ENCODE assay signal across 18 cellular contexts in the genomic region with DNA sequence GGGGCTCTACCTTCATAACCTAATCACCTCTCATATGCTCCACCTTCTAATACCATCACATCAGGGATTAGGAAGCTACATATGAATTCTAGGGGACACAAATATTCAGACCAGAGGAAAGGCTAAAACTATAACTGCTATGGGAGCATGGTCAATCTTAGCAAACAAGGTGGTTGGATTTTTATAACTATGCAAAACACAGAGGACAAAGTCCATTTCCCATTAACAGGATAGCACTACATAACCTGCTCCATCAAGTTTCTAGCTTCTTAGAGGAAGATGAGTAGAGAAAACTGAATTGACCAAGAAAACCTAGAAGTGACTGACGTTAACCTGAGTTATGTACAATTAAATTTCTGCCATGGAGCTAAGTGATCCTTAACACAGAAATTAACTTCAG.
DNase-seq lines count a peak whose midpoint lies in the region; ATAC-seq, FAIRE-seq and TF ChIP-seq lines count a peak whose summit lies in the region.
"Had no signal": no experiment of that assay in that cellular context is flagged by ENCODE, and none has a peak within 500 bp of the region (broad histone marks: within the 10 kb centered on the region; RNA-seq: fewer than 3 reads in every experiment).

No MANE protein-coding gene starts in this region.

- no peaks in the 10 kb centered on the region for H3F3A ChIP-seq in PC-9 (ENCODE audit: insufficient read depth, low read depth)

- CTCF ChIA-PET in PC-9 (lab: Charles Lee): no interaction called here

- no peak overlapping the region for H2BK120ac ChIP-seq in trophoblast cell (ENCODE audit: insufficient read depth, low read length, poor library complexity)

- H3K9ac ChIP-seq in trophoblast cell (ENCODE audit: low read length): no peak overlapping the region
- H3K9ac ChIP-seq: BLaER1 had no signal

- H3K4me1 Mint-ChIP-seq in activated T-cell treated with anti-CD3 and anti-CD28 coated beads, Interleukin-2, amount 50 U/mL, for 4 hours (ENCODE audit: low read depth): no peaks in the 10 kb centered on the region
- H3K4me1 Mint-ChIP-seq: CD4-positive, CD25-positive, alpha-beta regulatory T cell had no signal

- H2BK12ac ChIP-seq in trophoblast cell (ENCODE audit: low read length): no peak overlapping the region

- no peak overlapping the region for H3K4ac ChIP-seq in trophoblast cell (ENCODE audit: low read depth, low read length)

- DNase-seq in HT-29 (ENCODE audit: low spot score) (peak; percentile 70), PC-9 (no peak), left colon (no peak), small intestine (peak; percentile 27), trophoblast cell (no peak), upper lobe of left lung (no peak)
- DNase-seq in activated T-cell treated with anti-CD3 and anti-CD28 coated beads, Interleukin-2, amount 50 U/mL, for 4 hours: no peak
- DNase-seq: AML-193; CD4-positive, CD25-positive, alpha-beta regulatory T cell; DMS 273 treated with DMSO at 0.1 percent for 48 hours; DND-41; GDM1 had no signal

- no peaks in the 10 kb centered on the region for H3K9me3 Mint-ChIP-seq in activated T-cell treated with anti-CD3 and anti-CD28 coated beads, Interleukin-2, amount 50 U/mL, for 4 hours

- 9 to 36% (median 33%) methylated on average over 1 of the region's 1 CpG for WGBS in small intestine, 3 donors
- no CpG with 5 or more reads among the region's 1 CpG for WGBS in trophoblast cell (ENCODE audit: extremely low coverage, insufficient coverage, insufficient read length)
- WGBS in upper lobe of left lung, 2 donors: 83 to 91% methylated on average over 1 of the region's 1 CpG

- BruUV-seq in PC-9 (replicated peaks; lab: Mats Ljungman, UMichigan): no TSS peak

- H3K27me3 ChIP-seq in PC-9 (ENCODE audit: insufficient read depth, low read depth): no peaks in the 10 kb centered on the region
- no peaks in the 10 kb centered on the region for H3K27me3 ChIP-seq in small intestine (ENCODE audit: control insufficient read depth in 2 of 2, insufficient read depth in 2 of 2, low read length in 2 of 2)
- H3K27me3 ChIP-seq in trophoblast cell (ENCODE audit: insufficient read depth, low read length): no peaks in the 10 kb centered on the region
- no peaks in the 10 kb centered on the region for H3K27me3 ChIP-seq in upper lobe of left lung
- H3K27me3 ChIP-seq: BLaER1 had no signal

- intact Hi-C loops in PC-9 (cut with micrococcal nuclease; ENCODE audit: unreplicated experiment) (no loop called here), left colon (cut with DNase I, micrococcal nuclease) (no loop called here)

- no peak overlapping the region for H3K18ac ChIP-seq in trophoblast cell (ENCODE audit: low read length)

- no peaks in the 10 kb centered on the region for H3K9me3 ChIP-seq in PC-9 (ENCODE audit: insufficient read depth, low read depth)
- H3K9me3 ChIP-seq in small intestine (ENCODE audit: control insufficient read depth, low read depth): no peaks in the 10 kb centered on the region
- no peaks in the 10 kb centered on the region for H3K9me3 ChIP-seq in trophoblast cell (ENCODE audit: insufficient read depth, low read depth, low read length)
- no peaks in the 10 kb centered on the region for H3K9me3 ChIP-seq in upper lobe of left lung
- H3K9me3 ChIP-seq: HAP-1 had no signal

- FAIRE-seq in small intestine (lab: Jason Lieb, UNC): peak; percentile 33
- FAIRE-seq: GM12892, H1, K562 had no signal

- ATAC-seq in left colon: peak; percentile 98
- no peak for ATAC-seq in HG03175 (IDR thresholded peaks at IDR 0.05; ENCODE audit: unreplicated experiment)
- no peak for ATAC-seq in activated T-cell treated with anti-CD3 and anti-CD28 coated beads, Interleukin-2, amount 50 U/mL, for 4 hours
- ATAC-seq in upper lobe of left lung (ENCODE audit: low FRiP score in 2 of 2): no peak
- ATAC-seq: K562 had no signal

- no peaks in the 10 kb centered on the region; the same call in 1 of the 2 replicates for H3K9me2 ChIP-seq in PC-9 (ENCODE audit: insufficient read depth)

- H3K23ac ChIP-seq in trophoblast cell (ENCODE audit: low read length): no peak overlapping the region

- H3K4me3 Mint-ChIP-seq in activated T-cell treated with anti-CD3 and anti-CD28 coated beads, Interleukin-2, amount 50 U/mL, for 4 hours: no peak overlapping the region
- H3K4me3 Mint-ChIP-seq: CD4-positive, CD25-positive, alpha-beta regulatory T cell had no signal

- H4K91ac ChIP-seq in trophoblast cell (ENCODE audit: low read depth, low read length): no peak overlapping the region

- peaks cover 14% of the 10 kb centered on the region for H3K4me1 ChIP-seq in PC-9 (replicated peaks; ENCODE audit: insufficient read depth)
- no peaks in the 10 kb centered on the region for H3K4me1 ChIP-seq in small intestine (ENCODE audit: control insufficient read depth in 2 of 2, insufficient read depth in 1 of 2, low read depth in 1 of 2, low read length in 1 of 2)
- H3K4me1 ChIP-seq in trophoblast cell (ENCODE audit: control insufficient read depth in 1 of 2, insufficient read depth in 2 of 2, low read length in 2 of 2): no peaks in the 10 kb centered on the region
- H3K4me1 ChIP-seq in upper lobe of left lung: no peaks in the 10 kb centered on the region
- H3K4me1 ChIP-seq: BLaER1 had no signal

- H2AFZ ChIP-seq in PC-9 (peak overlapping the region; percentile 73; the same call in 1 of the 2 replicates), trophoblast cell (ENCODE audit: insufficient read depth, low read length, poor library complexity) (no peak overlapping the region)

- POLR2A ChIA-PET in PC-9 (lab: Charles Lee; ENCODE audit: unreplicated experiment): no interaction called here

- no peak overlapping the region for H4K12ac ChIP-seq in trophoblast cell (ENCODE audit: low read depth, low read length)

- no peaks in the 10 kb centered on the region for H3K36me3 Mint-ChIP-seq in activated T-cell treated with anti-CD3 and anti-CD28 coated beads, Interleukin-2, amount 50 U/mL, for 4 hours (ENCODE audit: insufficient read depth)
- H3K36me3 Mint-ChIP-seq: CD4-positive, CD25-positive, alpha-beta regulatory T cell had no signal

- H4K20me1 ChIP-seq in PC-9 (ENCODE audit: insufficient read depth): no peaks in the 10 kb centered on the region
- H4K20me1 ChIP-seq: BLaER1 had no signal

- no peaks in the 10 kb centered on the region for H3K79me1 ChIP-seq in trophoblast cell (ENCODE audit: low read length)

- H3K79me2 ChIP-seq in PC-9 (ENCODE audit: low read depth) (no peaks in the 10 kb centered on the region), trophoblast cell (ENCODE audit: control insufficient read depth, insufficient read depth, low read length, poor library complexity) (no peaks in the 10 kb centered on the region)

- H3K27ac ChIP-seq in PC-9 (no peak overlapping the region), small intestine (ENCODE audit: low read depth in 1 of 2, low read length in 1 of 2) (no peak overlapping the region), trophoblast cell (ENCODE audit: low read depth, low read length) (no peak overlapping the region), upper lobe of left lung (no peak overlapping the region)
- H3K27ac ChIP-seq: BLaER1 had no signal

- no peak for TF ChIP-seq CTCF in PC-9 (conservative IDR thresholded peaks at IDR 0.05)
- no peak for TF ChIP-seq CTCF in upper lobe of left lung (IDR thresholded peaks at IDR 0.05)

- no peak overlapping the region for H2AK5ac ChIP-seq in trophoblast cell (ENCODE audit: low read length)

- H3K4me2 ChIP-seq in PC-9: no peak overlapping the region
- H3K4me2 ChIP-seq in trophoblast cell (ENCODE audit: low read length): no peak overlapping the region
- H3K4me2 ChIP-seq: BLaER1 had no signal

- no peak overlapping the region for H2BK5ac ChIP-seq in trophoblast cell (ENCODE audit: low read depth, low read length, poor library complexity)

- H4K8ac ChIP-seq in trophoblast cell (ENCODE audit: low read depth, low read length): no peak overlapping the region

- H3K36me3 ChIP-seq in PC-9 (ENCODE audit: low read depth): no peaks in the 10 kb centered on the region
- H3K36me3 ChIP-seq in small intestine (ENCODE audit: control insufficient read depth in 2 of 2, insufficient read depth in 2 of 2, low read length in 2 of 2): no peaks in the 10 kb centered on the region
- H3K36me3 ChIP-seq in trophoblast cell (ENCODE audit: control insufficient read depth in 1 of 2, insufficient read depth in 2 of 2, low read length in 2 of 2): no peaks in the 10 kb centered on the region
- H3K36me3 ChIP-seq in upper lobe of left lung: no peaks in the 10 kb centered on the region
- H3K36me3 ChIP-seq: BLaER1, HAP-1 had no signal

- no peak for TF ChIP-seq POLR2A in upper lobe of left lung (IDR thresholded peaks at IDR 0.05)

- TF ChIP-seq EP300 in upper lobe of left lung (IDR thresholded peaks at IDR 0.05): no peak

- peaks cover 2% of the 10 kb centered on the region for H3K27me3 Mint-ChIP-seq in activated T-cell treated with anti-CD3 and anti-CD28 coated beads, Interleukin-2, amount 50 U/mL, for 4 hours (ENCODE audit: low read depth)

- no peak overlapping the region for H3K4me3 ChIP-seq in PC-9
- H3K4me3 ChIP-seq in small intestine (ENCODE audit: low read depth in 1 of 2, low read length in 2 of 2): no peak overlapping the region
- no peak overlapping the region for H3K4me3 ChIP-seq in trophoblast cell (ENCODE audit: low read depth, low read length)
- no peak overlapping the region for H3K4me3 ChIP-seq in upper lobe of left lung
- H3K4me3 ChIP-seq: BLaER1, HAP-1, K562 had no signal

- no peak overlapping the region for H3K14ac ChIP-seq in trophoblast cell (ENCODE audit: low read length)

Comparison
In these comparisons a context has a peak if more than half of its experiments do, and no peak if none do; other contexts are left out.
1. DNase-seq: peak in HT-29 (single experiment) and small intestine (single experiment); none in PC-9 (0 of 2), left colon (0 of 2), trophoblast cell (0 of 2), activated T-cell treated with anti-CD3 and anti-CD28 coated beads, Interleukin-2, amount 50 U/mL, for 4 hours (single experiment) and upper lobe of left lung (0 of 2).